8 cellular contexts compared by ENCODE assay signal in genomic region chr6:31836036-31836675, GRCh38. TPM values are rescaled to one million over a fixed set of nuclear protein-coding genes. Genes with fewer than 3 reads are reported as not detected.
DNase-seq lines count a peak whose midpoint lies in the region; ATAC-seq and TF ChIP-seq lines count a peak whose summit lies in the region.

No MANE protein-coding gene starts in this region.

- peaks cover 41% of the 10 kb centered on the region for H3K36me3 ChIP-seq in H7 (replicated peaks; ENCODE audit: control insufficient read depth, insufficient read depth, low read length)
- peaks cover 68% of the 10 kb centered on the region for H3K36me3 ChIP-seq in SJSA1

- no peak for TF ChIP-seq CTCF in fibroblast of pulmonary artery (IDR thresholded peaks at IDR 0.05; ENCODE audit: low read length, missing control alignments)

- no peak for ATAC-seq in GM21515 (IDR thresholded peaks at IDR 0.05; ENCODE audit: unreplicated experiment)

- no peaks in the 10 kb centered on the region for H3K9me3 ChIP-seq in SJSA1 (replicated peaks)

- peak overlapping the region; percentile 100 for H3K4me3 ChIP-seq in H7 (ENCODE audit: insufficient read depth, low read depth, low read length)
- peak overlapping the region; percentile 74 for H3K4me3 ChIP-seq in SJSA1
- peak overlapping the region; percentile 80 for H3K4me3 ChIP-seq in fibroblast of pulmonary artery (replicated peaks; ENCODE audit: low read depth, low read length)
- peak overlapping the region; percentile 89 for H3K4me3 ChIP-seq in skeletal muscle cell (ENCODE audit: low read depth, low read length)

- no peaks in the 10 kb centered on the region for H3K27me3 ChIP-seq in H7 (ENCODE audit: control insufficient read depth, insufficient read depth, low read length)
- H3K27me3 ChIP-seq in SJSA1 (replicated peaks), result no peaks in the 10 kb centered on the region

- 0 out of 2 replicates have a peak overlapping the region, but pooled peaks have one; percentile 21 for H3K27ac ChIP-seq in SJSA1

- peaks cover 34% of the 10 kb centered on the region for H3K4me1 ChIP-seq in SJSA1 (replicated peaks)

- DNase-seq in H7 (no peak), SJSA1 (ENCODE audit: low read depth in 1 of 2, low spot score in 2 of 2) (peak in 1 of 2 experiments; percentile 30), fibroblast of pulmonary artery (ENCODE audit: low read depth) (no peak), skeletal muscle cell (ENCODE audit: low read depth) (no peak), T1000 (lab: John Stamatoyannopoulos, UW) (no peak), COLO668 (lab: John Stamatoyannopoulos, UW; ENCODE audit: unreplicated experiment) (no peak)
- DNase-seq in activated CD4-positive, alpha-beta T cell treated with anti-CD3 and anti-CD28 coated beads for 48 hours, result no peak

RNA-seq across cellular contexts. Expression of gene HSPA1B, which starts 8.6 kb away (rescaled TPM):
- 63.3 and 70.4 TPM in 2 replicates for total RNA-seq in H7 (2014; rRNA removed; shearing (Covaris generic))
- 218 and 257 TPM in 2 replicates for total RNA-seq in SJSA1 (2014; rRNA removed; shearing (Covaris generic))

RNA-seq across cellular contexts. Expression of gene HSPA1A, which starts 20.8 kb away (rescaled TPM):
- 45.7 and 58.5 TPM in 2 replicates for total RNA-seq in H7 (2014; rRNA removed; shearing (Covaris generic))
- 211 and 214 TPM in 2 replicates for total RNA-seq in SJSA1 (2014; rRNA removed; shearing (Covaris generic))

RNA-seq across cellular contexts. Expression of gene HSPA1L, which starts 21.1 kb away (rescaled TPM):
- 0.15 and 0.55 TPM in 2 replicates for total RNA-seq in H7 (2014; rRNA removed; shearing (Covaris generic))
- 0.78 and 0.87 TPM in 2 replicates for total RNA-seq in SJSA1 (2014; rRNA removed; shearing (Covaris generic))

RNA-seq across cellular contexts. Expression of gene NEU1, which starts 26.5 kb away (rescaled TPM):
- total RNA-seq in H7 (2014; rRNA removed; shearing (Covaris generic)), result 56.2 and 58.6 TPM in 2 replicates
- 38.1 and 38.6 TPM in 2 replicates for total RNA-seq in SJSA1 (2014; rRNA removed; shearing (Covaris generic))

RNA-seq across cellular contexts. Expression of gene LSM2, which starts 29.4 kb away (rescaled TPM):
- 108 and 150 TPM in 2 replicates for total RNA-seq in H7 (2014; rRNA removed; shearing (Covaris generic))
- 72.6 and 89.4 TPM in 2 replicates for total RNA-seq in SJSA1 (2014; rRNA removed; shearing (Covaris generic))
